ENCODE assay signal across 24 cellular contexts in the genomic region with DNA sequence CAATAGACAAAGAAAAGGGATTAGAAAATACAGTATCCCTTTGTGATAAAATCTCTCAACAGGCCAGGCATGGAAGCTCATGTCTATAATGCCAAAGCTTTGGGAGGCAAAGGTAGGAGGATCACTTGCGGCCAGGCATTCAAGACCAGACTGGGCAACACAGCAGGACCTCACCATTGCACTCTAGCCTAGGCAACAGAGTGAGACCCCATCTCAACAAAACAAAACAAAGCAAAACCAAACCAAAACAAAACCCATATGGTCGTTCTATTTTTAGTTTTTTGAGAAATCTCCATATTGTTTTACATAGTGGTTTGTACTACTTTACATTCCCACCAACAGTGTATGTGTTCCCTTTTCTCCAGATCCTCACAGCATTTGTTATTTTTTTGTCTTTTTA.
"Had no signal": no experiment of that assay in that cellular context is flagged by ENCODE, and none has a peak within 500 bp of the region (broad histone marks: within the 10 kb centered on the region; RNA-seq: fewer than 3 reads in every experiment).

No MANE protein-coding gene starts in this region.

- ATAC-seq: stimulated activated effector memory CD8-positive, alpha-beta T cell treated with anti-CD3 and anti-CD28 coated beads, Interleukin-12 subunit alpha, Interleukin-12 subunit beta, amount 100 ng/mL, for 72 hours; stimulated activated memory B cell treated with anti-CD40 and anti-IgM and Interleukin-4, amounts not matched to agents 10 μg/mL and 1 μg/mL and 100 μg/mL, for 72 hours; stimulated activated naive B cell treated with anti-CD40 and anti-IgM and Interleukin-4, amounts not matched to agents 10 μg/mL and 1 μg/mL and 100 μg/mL, for 72 hours; stimulated activated naive CD8-positive, alpha-beta T cell treated with anti-CD3 and anti-CD28 coated beads, Interleukin-15, amount 100 ng/mL, for 72 hours; stimulated activated naive CD8-positive, alpha-beta T cell treated with anti-CD3 and anti-CD28 coated beads, Interleukin-15, Interleukin-2, amounts not matched to agents 100 U/mL and 50 U/mL, for 24 hours; upper lobe of right lung had no signal

- H3K27me3 Mint-ChIP-seq: stimulated activated memory B cell treated with anti-CD40 and anti-IgM and Interleukin-4, amounts not matched to agents 10 μg/mL and 1 μg/mL and 100 μg/mL, for 72 hours; stimulated activated naive B cell treated with anti-CD40 and anti-IgM and Interleukin-4, amounts not matched to agents 10 μg/mL and 1 μg/mL and 100 μg/mL, for 72 hours; stimulated activated naive CD8-positive, alpha-beta T cell treated with anti-CD3 and anti-CD28 coated beads, Interleukin-15, amount 100 ng/mL, for 72 hours; stimulated activated naive CD8-positive, alpha-beta T cell treated with anti-CD3 and anti-CD28 coated beads, Interleukin-15, Interleukin-2, amounts not matched to agents 100 ng/mL and 50 ng/mL, for 24 hours; type B pancreatic cell had no signal

- DNase-seq: stimulated activated CD4-positive, alpha-beta T cell treated with anti-CD3 and anti-CD28 coated beads, Interleukin-2, amount 100 ng/mL, for 48 hours; stimulated activated CD4-positive, alpha-beta T cell treated with anti-CD3 and anti-CD28 coated beads, Interleukin-4, amount 100 ng/mL, for 1 hour; stimulated activated CD4-positive, alpha-beta T cell treated with anti-CD3 and anti-CD28 coated beads, Interleukin-4, amount 100 ng/mL, for 24 hours; stimulated activated CD4-positive, alpha-beta T cell treated with anti-CD3 and anti-CD28 coated beads, Interleukin-4, amount 100 ng/mL, for 4 hours; stimulated activated CD8-positive, alpha-beta memory T cell treated with anti-CD3 and anti-CD28 coated beads, Interleukin-4, amount 100 ng/mL, for 48 hours; stimulated activated naive B cell treated with anti-CD40 and anti-IgM and Interleukin-4, amounts not matched to agents 10 μg/mL and 1 μg/mL and 100 μg/mL, for 72 hours; stimulated activated naive CD4-positive, alpha-beta T cell; stimulated activated naive CD4-positive, alpha-beta T cell treated with Interleukin-2 at 50 U/mL for 16 hours; stimulated activated naive CD8-positive, alpha-beta T cell treated with anti-CD3 and anti-CD28 coated beads, Interleukin-15, amount 100 ng/mL, for 72 hours; stimulated activated naive CD8-positive, alpha-beta T cell treated with anti-CD3 and anti-CD28 coated beads, Interleukin-15, Interleukin-2, amounts not matched to agents 100 U/mL and 50 U/mL, for 24 hours; stomach; substantia nigra; testis; thyroid gland; tibial artery; transverse colon; trophoblast cell; upper lobe of left lung; upper lobe of right lung; uterus had no signal

- H3K4me1 Mint-ChIP-seq: stimulated activated effector memory CD8-positive, alpha-beta T cell treated with anti-CD3 and anti-CD28 coated beads, Interleukin-12 subunit alpha, Interleukin-12 subunit beta, amount 100 ng/mL, for 72 hours; stimulated activated memory B cell treated with anti-CD40 and anti-IgM and Interleukin-4, amounts not matched to agents 10 μg/mL and 1 μg/mL and 100 μg/mL, for 72 hours; stimulated activated naive B cell treated with anti-CD40 and anti-IgM and Interleukin-4, amounts not matched to agents 10 μg/mL and 1 μg/mL and 100 μg/mL, for 72 hours; stimulated activated naive CD8-positive, alpha-beta T cell treated with anti-CD3 and anti-CD28 coated beads, Interleukin-15, amount 100 ng/mL, for 72 hours had no signal

- H3K36me3 Mint-ChIP-seq: stimulated activated effector memory CD8-positive, alpha-beta T cell treated with anti-CD3 and anti-CD28 coated beads, Interleukin-12 subunit alpha, Interleukin-12 subunit beta, amount 100 ng/mL, for 72 hours; type B pancreatic cell had no signal

- H3K27ac Mint-ChIP-seq: stimulated activated effector memory CD8-positive, alpha-beta T cell treated with anti-CD3 and anti-CD28 coated beads, Interleukin-12 subunit alpha, Interleukin-12 subunit beta, amount 100 ng/mL, for 72 hours; stimulated activated memory B cell treated with anti-CD40 and anti-IgM and Interleukin-4, amounts not matched to agents 10 μg/mL and 1 μg/mL and 100 μg/mL, for 72 hours; stimulated activated naive B cell treated with anti-CD40 and anti-IgM and Interleukin-4, amounts not matched to agents 10 μg/mL and 1 μg/mL and 100 μg/mL, for 72 hours; stimulated activated naive CD8-positive, alpha-beta T cell treated with anti-CD3 and anti-CD28 coated beads, Interleukin-15, amount 100 ng/mL, for 72 hours; stimulated activated naive CD8-positive, alpha-beta T cell treated with anti-CD3 and anti-CD28 coated beads, Interleukin-15, Interleukin-2, amounts not matched to agents 100 ng/mL and 50 ng/mL, for 24 hours; type B pancreatic cell had no signal

- H3K4me3 Mint-ChIP-seq: stimulated activated effector memory CD8-positive, alpha-beta T cell treated with anti-CD3 and anti-CD28 coated beads, Interleukin-12 subunit alpha, Interleukin-12 subunit beta, amount 100 ng/mL, for 72 hours; stimulated activated memory B cell treated with anti-CD40 and anti-IgM and Interleukin-4, amounts not matched to agents 10 μg/mL and 1 μg/mL and 100 μg/mL, for 72 hours; stimulated activated naive B cell treated with anti-CD40 and anti-IgM and Interleukin-4, amounts not matched to agents 10 μg/mL and 1 μg/mL and 100 μg/mL, for 72 hours; stimulated activated naive CD8-positive, alpha-beta T cell treated with anti-CD3 and anti-CD28 coated beads, Interleukin-15, amount 100 ng/mL, for 72 hours; stimulated activated naive CD8-positive, alpha-beta T cell treated with anti-CD3 and anti-CD28 coated beads, Interleukin-15, Interleukin-2, amounts not matched to agents 100 ng/mL and 50 ng/mL, for 24 hours; type B pancreatic cell had no signal
